ENCODE assay signal across 12 cellular contexts in genomic region chr1:69982992-69983391, GRCh38.
DNase-seq lines count a peak whose midpoint lies in the region; TF ChIP-seq lines count a peak whose summit lies in the region.
"Had no signal": no experiment of that assay in that cellular context is flagged by ENCODE, and none has a peak within 500 bp of the region (broad histone marks: within the 10 kb centered on the region; RNA-seq: fewer than 3 reads in every experiment).

No MANE protein-coding gene starts in this region.

- no peak for TF ChIP-seq CTCF in foreskin fibroblast (IDR thresholded peaks at IDR 0.05; ENCODE audit: low read depth, low read length)

- DNase-seq in HCEC 1CT (peak; percentile 77), SW 1271 (lab: John Stamatoyannopoulos, UW) (peak; percentile 6 to 18), foreskin fibroblast (peak; percentile 78 to 83), stromal cell of bone marrow (ENCODE audit: low read depth) (peak; percentile 89), NCI-H345 treated with DMSO at 0.1 percent for 48 hours (lab: John Stamatoyannopoulos, UW; ENCODE audit: unreplicated experiment) (no peak), T-helper 2 cell (no peak), mucosa of gallbladder (ENCODE audit: low spot score) (no peak)
- DNase-seq: activated CD4-positive, alpha-beta T cell treated with anti-CD3 and anti-CD28 coated beads for 36 hours; glutamatergic neuron; spleen had no signal

- no peak overlapping the region for H3K4me3 ChIP-seq in foreskin fibroblast (ENCODE audit: low read depth in 1 of 2, low read length in 2 of 2)
- H3K4me3 ChIP-seq: adrenal gland, spleen, thoracic aorta had no signal

Comparison
In these comparisons a context has a peak if more than half of its experiments do, and no peak if none do; other contexts are left out.
1. DNase-seq: peak in HCEC 1CT (single experiment), SW 1271 (2 of 2), foreskin fibroblast (2 of 2) and stromal cell of bone marrow (single experiment); none in NCI-H345 treated with DMSO at 0.1 percent for 48 hours (single experiment), T-helper 2 cell (0 of 5) and mucosa of gallbladder (single experiment).